ENCODE assay signal across 8 cellular contexts in the genomic region with DNA sequence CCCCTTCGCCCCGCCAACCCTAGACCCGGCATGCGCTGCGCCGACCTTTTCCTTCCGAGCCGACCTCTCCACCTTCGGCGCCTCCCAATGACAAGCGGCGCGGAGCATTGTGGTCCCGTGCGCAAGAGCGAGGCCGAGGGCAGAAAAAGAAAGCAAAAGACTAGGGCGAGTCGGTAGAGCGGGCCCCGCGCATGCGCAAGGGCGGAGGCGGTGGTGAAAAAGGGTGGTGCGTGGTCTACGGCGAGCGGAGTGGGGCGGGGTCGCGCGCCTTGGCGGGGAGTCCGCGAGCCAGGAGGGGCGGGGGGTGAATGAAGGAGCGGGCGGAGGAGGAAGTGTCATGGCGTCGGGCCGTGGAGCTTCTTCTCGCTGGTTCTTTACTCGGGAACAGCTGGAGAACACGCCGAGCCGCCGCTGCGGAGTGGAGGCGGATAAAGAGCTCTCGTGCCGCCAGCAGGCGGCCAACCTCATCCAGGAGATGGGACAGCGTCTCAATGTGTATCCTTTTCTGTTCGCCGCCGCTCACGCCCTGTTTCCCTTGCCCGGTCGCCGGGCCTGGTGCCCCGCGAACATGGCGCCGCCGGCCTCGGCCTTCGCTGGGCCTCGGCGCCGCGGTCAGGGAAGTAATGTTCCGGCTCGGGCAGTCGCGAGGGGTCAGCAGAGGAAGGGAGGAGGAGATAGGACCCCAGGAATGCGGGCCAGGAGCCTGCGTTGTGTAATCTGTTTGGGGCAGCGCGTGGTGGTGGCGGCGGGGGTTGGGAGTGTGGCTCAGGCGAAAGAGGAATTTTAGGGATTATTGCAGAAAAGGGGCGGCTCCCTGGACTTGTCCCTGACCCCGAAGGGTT. TPM values are rescaled to one million over a fixed set of nuclear protein-coding genes. Genes with fewer than 3 reads are reported as not detected.
A peak's percentile ranks its signal among the peaks of the same experiment; 100 is the strongest.
DNase-seq lines count a peak whose midpoint lies in the region; ATAC-seq, FAIRE-seq and TF ChIP-seq lines count a peak whose summit lies in the region.

A gene (plus strand): TSS at position 305 of the 842 bp plus-strand sequence. CDS start 33 bp downstream, at position 338.

- peak; percentile 98 to 99 for DNase-seq in AML-193 (lab: John Stamatoyannopoulos, UW)
- DNase-seq in GM19238 (ENCODE audit: insufficient read length, low spot score): peak; percentile 86
- peak; percentile 97 to 98 for DNase-seq in NCI-H524 (lab: John Stamatoyannopoulos, UW)
- peak; percentile 100 for DNase-seq in activated CD4-positive, alpha-beta T cell treated with anti-CD3 and anti-CD28 coated beads for 36 hours
- peak; percentile 99 for DNase-seq in choroid plexus epithelial cell (ENCODE audit: low read depth)
- DNase-seq in kidney: peak; percentile 100
- peak; percentile 99 for DNase-seq in stimulated activated CD4-positive, alpha-beta T cell treated with anti-CD3 and anti-CD28 coated beads, Interleukin-15, amount 100 ng/mL, for 24 hours

- H3K4me1 ChIP-seq in kidney (ENCODE audit: control insufficient read depth in 1 of 2, insufficient read depth in 1 of 2, low read depth in 1 of 2, low read length in 2 of 2): peaks cover 0 to 7% of the 10 kb centered on the region in 2 donors

- peak within 1 kb of the TSS; percentile 88 to 98 for H3K27ac ChIP-seq in kidney (ENCODE audit: low read depth in 2 of 2, low read length in 2 of 2)

- H3K4me3 ChIP-seq in choroid plexus epithelial cell (ENCODE audit: low read depth, low read length): peak within 1 kb of the TSS; percentile 99
- peak within 1 kb of the TSS; percentile 94 to 95 for H3K4me3 ChIP-seq in kidney (ENCODE audit: low read length in 2 of 2)

- no peaks in the 10 kb centered on the region for H3K27me3 Mint-ChIP-seq in activated CD4-positive, alpha-beta T cell treated with anti-CD3 and anti-CD28 coated beads for 36 hours

- H3K27ac Mint-ChIP-seq in activated CD4-positive, alpha-beta T cell treated with anti-CD3 and anti-CD28 coated beads for 36 hours: peak within 1 kb of the TSS; percentile 98

- intact Hi-C loops in activated CD4-positive, alpha-beta T cell treated with anti-CD3 and anti-CD28 coated beads for 36 hours (cut with DNase I, micrococcal nuclease): loop anchor here (1.0 to 10.0 kb wide), 10 partner anchors 134 to 1464 kb away; a partner anchor contains a TSS
- intact Hi-C loops in kidney (cut with DNase I): no loop called here

- H3K9me3 Mint-ChIP-seq in activated CD4-positive, alpha-beta T cell treated with anti-CD3 and anti-CD28 coated beads for 36 hours (ENCODE audit: low read depth): no peaks in the 10 kb centered on the region

- peak; percentile 82 for ATAC-seq in HG03442 (IDR thresholded peaks at IDR 0.05; ENCODE audit: unreplicated experiment)
- peak; percentile 89 for ATAC-seq in activated CD4-positive, alpha-beta T cell treated with anti-CD3 and anti-CD28 coated beads for 36 hours

- no peak for FAIRE-seq in kidney (lab: Jason Lieb, UNC)

- no peaks in the 10 kb centered on the region for H3K9me3 ChIP-seq in kidney (ENCODE audit: control insufficient read depth in 1 of 2, low read length in 2 of 2)

- no peaks in the 10 kb centered on the region for H3K36me3 ChIP-seq in kidney (ENCODE audit: control insufficient read depth in 1 of 2, insufficient read depth in 2 of 2, low read length in 2 of 2)

- H3K36me3 Mint-ChIP-seq in activated CD4-positive, alpha-beta T cell treated with anti-CD3 and anti-CD28 coated beads for 36 hours (ENCODE audit: low read depth): peaks cover 16% of the 10 kb centered on the region

- peak within 1 kb of the TSS; percentile 92 for H3K4me3 Mint-ChIP-seq in activated CD4-positive, alpha-beta T cell treated with anti-CD3 and anti-CD28 coated beads for 36 hours

- POLR2A ChIA-PET in activated CD4-positive, alpha-beta T cell treated with anti-CD3 and anti-CD28 coated beads for 36 hours (lab: Charles Lee): interaction anchor here (0.7 to 1.6 kb wide), 4 partner anchors 12 to 612 kb away, joined by 3 to 9 read pairs (median 4); a partner anchor contains a TSS

- CTCF ChIA-PET in activated CD4-positive, alpha-beta T cell treated with anti-CD3 and anti-CD28 coated beads for 36 hours (lab: Charles Lee): interaction anchor here (0.7 to 1.6 kb wide), 2 partner anchors 823 to 1078 kb away, joined by 3 to 4 read pairs; a partner anchor contains a TSS

- H3K9ac ChIP-seq in kidney (ENCODE audit: low read length in 2 of 2): peak within 1 kb of the TSS; percentile 98 to 99

- peaks cover 27% of the 10 kb centered on the region for H3K4me1 Mint-ChIP-seq in activated CD4-positive, alpha-beta T cell treated with anti-CD3 and anti-CD28 coated beads for 36 hours

- no peak for TF ChIP-seq CTCF in choroid plexus epithelial cell (conservative IDR thresholded peaks at IDR 0.05; ENCODE audit: low read depth, low read length)
- no peak for TF ChIP-seq CTCF in kidney (IDR thresholded peaks at IDR 0.05; ENCODE audit: borderline replicate concordance, extremely low read depth, insufficient read depth)

RNA-seq across cellular contexts. Expression of the gene that starts here (rescaled TPM):
- total RNA-seq in activated CD4-positive, alpha-beta T cell treated with anti-CD3 and anti-CD28 coated beads for 36 hours: 10 to 100 TPM; 29.3 to 36.6 TPM
- 42.1 TPM for total RNA-seq in kidney
- 7.0 TPM for polyA plus RNA-seq in kidney (ENCODE audit: insufficient read depth, low read depth, low replicate concordance)

Comparison
In these comparisons a context has a peak if more than half of its experiments do, and no peak if none do; other contexts are left out.
1. Peak in every context shown above with its lines: DNase-seq, ATAC-seq, H3K4me3 ChIP-seq and H3K27ac ChIP-seq.